In genomic region chr17:49352587-49353154, GRCh38 we compare ENCODE assay signal across 15 cellular contexts. TPM values are rescaled to one million over a fixed set of nuclear protein-coding genes. Genes with fewer than 3 reads are reported as not detected.
DNase-seq lines count a peak whose midpoint lies in the region; ATAC-seq and TF ChIP-seq lines count a peak whose summit lies in the region.
"Had no signal": no experiment of that assay in that cellular context is flagged by ENCODE, and none has a peak within 500 bp of the region (broad histone marks: within the 10 kb centered on the region; RNA-seq: fewer than 3 reads in every experiment).

No MANE protein-coding gene starts in this region.

- H3K4me1 Mint-ChIP-seq in activated naive CD4-positive, alpha-beta T cell treated with anti-CD3 and anti-CD28 coated beads for 36 hours (ENCODE audit: low read depth) = peaks cover 46% of the 10 kb centered on the region
- H3K4me1 Mint-ChIP-seq in effector memory CD8-positive, alpha-beta T cell (ENCODE audit: low read depth in 2 of 2) = peaks cover 21 to 50% of the 10 kb centered on the region in 2 donors
- H3K4me1 Mint-ChIP-seq in stimulated activated memory B cell treated with anti-CD40 and anti-IgM and Interleukin-4, amounts not matched to agents 10 μg/mL and 1 μg/mL and 100 μg/mL, for 72 hours = peaks cover 25% of the 10 kb centered on the region
- peaks cover 16% of the 10 kb centered on the region for H3K4me1 Mint-ChIP-seq in activated T-helper 2 cell treated with anti-CD3 and anti-CD28 coated beads, Interferon-gamma antibody, Interleukin-2, Interleukin-4, amounts not matched to agents 10 μg/mL and 5 μg/mL and 100 μg/mL, durations not matched to agents 14 hours and 24 hours and 36 hours (ENCODE audit: low read depth)

- no peak for ATAC-seq in effector memory CD8-positive, alpha-beta T cell (replicated peaks)
- ATAC-seq in stimulated activated memory B cell treated with anti-CD40 and anti-IgM and Interleukin-4, amounts not matched to agents 10 μg/mL and 1 μg/mL and 100 μg/mL, for 72 hours = no peak
- no peak for ATAC-seq in HG03280 (IDR thresholded peaks at IDR 0.05; ENCODE audit: unreplicated experiment)
- ATAC-seq: PC-3 had no signal

- no peak for TF ChIP-seq CTCF in RWPE1 (conservative IDR thresholded peaks at IDR 0.05; ENCODE audit: low read depth)

- CTCF ChIA-PET in activated naive CD4-positive, alpha-beta T cell treated with anti-CD3 and anti-CD28 coated beads for 36 hours (lab: Charles Lee) = interaction anchor here (0.6 to 0.7 kb wide), 2 partner anchors 17 to 338 kb away, joined by 3 read pairs; no protein-coding TSS in a partner anchor
- CTCF ChIA-PET in RWPE1 (lab: Yijun Ruan, JAX) = interaction anchor here (0.6 kb wide), 2 partner anchors 8 to 19 kb away, joined by 3 to 6 read pairs; no protein-coding TSS in a partner anchor

- H3K9me3 Mint-ChIP-seq in activated naive CD4-positive, alpha-beta T cell treated with anti-CD3 and anti-CD28 coated beads for 36 hours = no peaks in the 10 kb centered on the region
- H3K9me3 Mint-ChIP-seq in effector memory CD8-positive, alpha-beta T cell = no peaks in the 10 kb centered on the region
- no peaks in the 10 kb centered on the region for H3K9me3 Mint-ChIP-seq in stimulated activated memory B cell treated with anti-CD40 and anti-IgM and Interleukin-4, amounts not matched to agents 10 μg/mL and 1 μg/mL and 100 μg/mL, for 72 hours
- peaks cover 5% of the 10 kb centered on the region for H3K9me3 Mint-ChIP-seq in activated T-helper 2 cell treated with anti-CD3 and anti-CD28 coated beads, Interferon-gamma antibody, Interleukin-2, Interleukin-4, amounts not matched to agents 10 μg/mL and 5 μg/mL and 100 μg/mL, durations not matched to agents 14 hours and 24 hours and 36 hours
- H3K9me3 Mint-ChIP-seq: CD4-positive, CD25-positive, alpha-beta regulatory T cell had no signal

- H3K27ac Mint-ChIP-seq in activated naive CD4-positive, alpha-beta T cell treated with anti-CD3 and anti-CD28 coated beads for 36 hours = peak overlapping the region; percentile 13
- peak overlapping the region; percentile 81 to 86 for H3K27ac Mint-ChIP-seq in effector memory CD8-positive, alpha-beta T cell
- H3K27ac Mint-ChIP-seq in stimulated activated memory B cell treated with anti-CD40 and anti-IgM and Interleukin-4, amounts not matched to agents 10 μg/mL and 1 μg/mL and 100 μg/mL, for 72 hours = peak overlapping the region; percentile 70
- no peak overlapping the region for H3K27ac Mint-ChIP-seq in activated T-helper 2 cell treated with anti-CD3 and anti-CD28 coated beads, Interferon-gamma antibody, Interleukin-2, Interleukin-4, amounts not matched to agents 10 μg/mL and 5 μg/mL and 100 μg/mL, durations not matched to agents 14 hours and 24 hours and 36 hours

- POLR2A ChIA-PET in RWPE1 (lab: Yijun Ruan, JAX; ENCODE audit: low non-redundant PET) = no interaction called here

- no peak overlapping the region for H3K4me3 Mint-ChIP-seq in activated naive CD4-positive, alpha-beta T cell treated with anti-CD3 and anti-CD28 coated beads for 36 hours
- H3K4me3 Mint-ChIP-seq in effector memory CD8-positive, alpha-beta T cell = peak overlapping the region in 1 of 2 donors; percentile 51
- H3K4me3 Mint-ChIP-seq in stimulated activated memory B cell treated with anti-CD40 and anti-IgM and Interleukin-4, amounts not matched to agents 10 μg/mL and 1 μg/mL and 100 μg/mL, for 72 hours = no peak overlapping the region
- no peak overlapping the region for H3K4me3 Mint-ChIP-seq in activated T-helper 2 cell treated with anti-CD3 and anti-CD28 coated beads, Interferon-gamma antibody, Interleukin-2, Interleukin-4, amounts not matched to agents 10 μg/mL and 5 μg/mL and 100 μg/mL, durations not matched to agents 14 hours and 24 hours and 36 hours (ENCODE audit: low read depth)

- intact Hi-C loops in activated naive CD4-positive, alpha-beta T cell treated with anti-CD3 and anti-CD28 coated beads for 36 hours (cut with micrococcal nuclease) = loop anchor here (1.0 kb wide), 1 partner anchor 9 kb away; no protein-coding TSS in a partner anchor
- intact Hi-C loops in activated T-helper 2 cell treated with anti-CD3 and anti-CD28 coated beads, Interferon-gamma antibody, Interleukin-2, Interleukin-4, amounts not matched to agents 10 μg/mL and 5 μg/mL and 100 μg/mL, durations not matched to agents 14 hours and 24 hours and 36 hours (cut with micrococcal nuclease) = no loop called here

- no peaks in the 10 kb centered on the region for H3K27me3 Mint-ChIP-seq in activated naive CD4-positive, alpha-beta T cell treated with anti-CD3 and anti-CD28 coated beads for 36 hours (ENCODE audit: low read depth)
- no peaks in the 10 kb centered on the region for H3K27me3 Mint-ChIP-seq in effector memory CD8-positive, alpha-beta T cell
- no peaks in the 10 kb centered on the region for H3K27me3 Mint-ChIP-seq in stimulated activated memory B cell treated with anti-CD40 and anti-IgM and Interleukin-4, amounts not matched to agents 10 μg/mL and 1 μg/mL and 100 μg/mL, for 72 hours
- peaks cover 17% of the 10 kb centered on the region for H3K27me3 Mint-ChIP-seq in activated T-helper 2 cell treated with anti-CD3 and anti-CD28 coated beads, Interferon-gamma antibody, Interleukin-2, Interleukin-4, amounts not matched to agents 10 μg/mL and 5 μg/mL and 100 μg/mL, durations not matched to agents 14 hours and 24 hours and 36 hours (ENCODE audit: low read depth)
- H3K27me3 Mint-ChIP-seq: CD4-positive, CD25-positive, alpha-beta regulatory T cell had no signal

- peak overlapping the region; percentile 47; the same call in 1 of the 2 replicates for H3K27ac ChIP-seq in RWPE1
- H3K27ac ChIP-seq: KMS-11 had no signal

- H3K36me3 Mint-ChIP-seq in activated naive CD4-positive, alpha-beta T cell treated with anti-CD3 and anti-CD28 coated beads for 36 hours (ENCODE audit: low read depth) = peaks cover 3% of the 10 kb centered on the region
- H3K36me3 Mint-ChIP-seq in effector memory CD8-positive, alpha-beta T cell (ENCODE audit: insufficient read depth) = peaks cover 18% of the 10 kb centered on the region
- peaks cover 15% of the 10 kb centered on the region for H3K36me3 Mint-ChIP-seq in stimulated activated memory B cell treated with anti-CD40 and anti-IgM and Interleukin-4, amounts not matched to agents 10 μg/mL and 1 μg/mL and 100 μg/mL, for 72 hours
- H3K36me3 Mint-ChIP-seq in activated T-helper 2 cell treated with anti-CD3 and anti-CD28 coated beads, Interferon-gamma antibody, Interleukin-2, Interleukin-4, amounts not matched to agents 10 μg/mL and 5 μg/mL and 100 μg/mL, durations not matched to agents 14 hours and 24 hours and 36 hours (ENCODE audit: low read depth) = peaks cover 24% of the 10 kb centered on the region

- DNase-seq in activated naive CD4-positive, alpha-beta T cell treated with anti-CD3 and anti-CD28 coated beads for 36 hours = no peak
- no peak for DNase-seq in activated naive CD4-positive, alpha-beta T cell treated with anti-CD3 and anti-CD28 coated beads, Interleukin-2, amount 50 U/mL, for 16 hours
- DNase-seq in RWPE1 (ENCODE audit: low spot score) = no peak
- DNase-seq in effector memory CD8-positive, alpha-beta T cell = no peak
- DNase-seq in activated T-helper 2 cell treated with anti-CD3 and anti-CD28 coated beads, Interferon-gamma antibody, Interleukin-2, Interleukin-4, amounts not matched to agents 10 μg/mL and 5 μg/mL and 100 μg/mL, durations not matched to agents 14 hours and 24 hours and 36 hours (ENCODE audit: low spot score) = no peak
- no peak for DNase-seq in DMS153 treated with DMSO at 0.1 percent for 48 hours (lab: John Stamatoyannopoulos, UW; ENCODE audit: unreplicated experiment)
- DNase-seq: AML-193; CD4-positive, CD25-positive, alpha-beta regulatory T cell; EL; H7; NCI-H1092; PC-3 had no signal

RNA-seq across cellular contexts. Expression of gene ZNF652, which starts 9.4 kb away (rescaled TPM):
- 1 to 10 TPM; 5.5 to 5.8 TPM for total RNA-seq in activated naive CD4-positive, alpha-beta T cell treated with anti-CD3 and anti-CD28 coated beads for 36 hours
- 4.3 and 5.4 TPM in 2 replicates for total RNA-seq in activated T-helper 2 cell treated with anti-CD3 and anti-CD28 coated beads, Interferon-gamma antibody, Interleukin-2, Interleukin-4, amounts not matched to agents 10 μg/mL and 5 μg/mL and 100 μg/mL, durations not matched to agents 14 hours and 24 hours and 36 hours
